ENCODE assay signal across 27 cellular contexts in genomic region chr12:17438141-17438540, GRCh38.
"Had no signal": no experiment of that assay in that cellular context is flagged by ENCODE, and none has a peak within 500 bp of the region (broad histone marks: within the 10 kb centered on the region; RNA-seq: fewer than 3 reads in every experiment).

No MANE protein-coding gene starts in this region.

- H3K4me3 ChIP-seq: stomach, suprapubic skin, testis, thoracic aorta, thyroid gland, tibial artery, tibial nerve, transverse colon, upper lobe of left lung, upper lobe of right lung, uterus, vagina had no signal

- H3K4me1 ChIP-seq: stomach, suprapubic skin, testis, thyroid gland, tibial artery, tibial nerve, transverse colon, upper lobe of left lung, upper lobe of right lung, uterus, vagina had no signal

- H3K36me3 ChIP-seq: stomach, suprapubic skin, thoracic aorta, thyroid gland, tibial artery, tibial nerve, transverse colon, upper lobe of left lung, upper lobe of right lung, uterus, vagina had no signal

- H3K27me3 ChIP-seq: stomach, suprapubic skin, testis, thyroid gland, tibial artery, tibial nerve, transverse colon, upper lobe of left lung, upper lobe of right lung, uterus, vagina had no signal

- ATAC-seq: stimulated activated effector memory CD8-positive, alpha-beta T cell treated with anti-CD3 and anti-CD28 coated beads, Interleukin-12 subunit alpha, Interleukin-12 subunit beta, amount 100 ng/mL, for 72 hours; stimulated activated memory B cell treated with anti-CD40 and anti-IgM and Interleukin-4, amounts not matched to agents 10 μg/mL and 1 μg/mL and 100 μg/mL, for 72 hours; stimulated activated naive B cell treated with anti-CD40 and anti-IgM and Interleukin-4, amounts not matched to agents 10 μg/mL and 1 μg/mL and 100 μg/mL, for 72 hours; stimulated activated naive CD8-positive, alpha-beta T cell treated with anti-CD3 and anti-CD28 coated beads, Interleukin-15, amount 100 ng/mL, for 72 hours; stimulated activated naive CD8-positive, alpha-beta T cell treated with anti-CD3 and anti-CD28 coated beads, Interleukin-15, Interleukin-2, amounts not matched to agents 100 U/mL and 50 U/mL, for 24 hours; upper lobe of right lung had no signal

- H3K27ac ChIP-seq: stomach, suprapubic skin, testis, thoracic aorta, thyroid gland, tibial artery, tibial nerve, transverse colon, upper lobe of left lung, upper lobe of right lung, uterus, vagina had no signal

- FAIRE-seq: urothelium cell line had no signal

- H3K9me3 ChIP-seq: testis, thyroid gland, tibial artery, uterus, vagina had no signal

- DNase-seq: stimulated activated CD4-positive, alpha-beta T cell treated with anti-CD3 and anti-CD28 coated beads, Interleukin-2, amount 100 ng/mL, for 48 hours; stimulated activated CD4-positive, alpha-beta T cell treated with anti-CD3 and anti-CD28 coated beads, Interleukin-4, amount 100 ng/mL, for 1 hour; stimulated activated CD4-positive, alpha-beta T cell treated with anti-CD3 and anti-CD28 coated beads, Interleukin-4, amount 100 ng/mL, for 24 hours; stimulated activated CD4-positive, alpha-beta T cell treated with anti-CD3 and anti-CD28 coated beads, Interleukin-4, amount 100 ng/mL, for 4 hours; stimulated activated CD8-positive, alpha-beta memory T cell treated with anti-CD3 and anti-CD28 coated beads, Interleukin-4, amount 100 ng/mL, for 48 hours; stimulated activated naive B cell treated with anti-CD40 and anti-IgM and Interleukin-4, amounts not matched to agents 10 μg/mL and 1 μg/mL and 100 μg/mL, for 72 hours; stimulated activated naive CD4-positive, alpha-beta T cell; stimulated activated naive CD4-positive, alpha-beta T cell treated with Interleukin-2 at 50 U/mL for 16 hours; stimulated activated naive CD8-positive, alpha-beta T cell treated with anti-CD3 and anti-CD28 coated beads, Interleukin-15, amount 100 ng/mL, for 72 hours; stimulated activated naive CD8-positive, alpha-beta T cell treated with anti-CD3 and anti-CD28 coated beads, Interleukin-15, Interleukin-2, amounts not matched to agents 100 U/mL and 50 U/mL, for 24 hours; stomach; substantia nigra; testis; thyroid gland; tibial artery; transverse colon; trophoblast cell; upper lobe of left lung; upper lobe of right lung; uterus had no signal
